Comparison of ENCODE assay signal across 9 cellular contexts in the genomic region with DNA sequence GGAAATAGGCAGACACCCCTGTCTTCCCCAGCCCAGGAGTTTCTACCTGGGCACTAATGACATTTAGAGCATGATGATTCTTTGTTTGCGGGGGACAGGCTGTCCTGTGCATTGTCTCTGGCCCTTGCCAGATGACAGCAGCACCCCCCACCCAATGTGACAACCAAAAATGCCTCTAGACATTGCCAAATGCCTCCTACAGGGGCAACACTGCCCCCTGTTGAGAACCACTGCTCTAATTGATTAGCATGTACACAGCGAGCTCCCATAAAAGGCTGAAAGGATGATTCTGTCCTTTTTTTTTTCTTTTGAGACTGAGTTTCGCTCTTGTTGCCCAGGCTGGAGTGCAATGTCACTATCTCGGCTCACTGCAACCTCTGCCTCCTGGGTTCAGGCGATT. TPM values are rescaled to one million over a fixed set of nuclear protein-coding genes. Genes with fewer than 3 reads are reported as not detected.
A peak's percentile ranks its signal among the peaks of the same experiment; 100 is the strongest.
DNase-seq lines count a peak whose midpoint lies in the region; TF ChIP-seq lines count a peak whose summit lies in the region.
"Had no signal": no experiment of that assay in that cellular context is flagged by ENCODE, and none has a peak within 500 bp of the region (broad histone marks: within the 10 kb centered on the region; RNA-seq: fewer than 3 reads in every experiment).

No MANE protein-coding gene starts in this region.

- H3K4me3 Mint-ChIP-seq in T-helper 2 cell treated with Interferon-gamma antibody and Interleukin-4, amounts not matched to agents 5 μg/mL and 100 μg/mL, for 36 hours: no peak overlapping the region
- H3K4me3 Mint-ChIP-seq: T-helper 1 cell treated with Interleukin-12 subunit alpha and Interleukin-12 subunit beta and Interleukin-4 antibody, amounts not matched to agents 30 μg/mL and 1 μg/mL, for 36 hours had no signal

- H3K4me1 Mint-ChIP-seq in T-helper 2 cell treated with Interferon-gamma antibody and Interleukin-4, amounts not matched to agents 5 μg/mL and 100 μg/mL, for 36 hours (ENCODE audit: low read depth): no peaks in the 10 kb centered on the region

- H3K27ac ChIP-seq in ascending aorta (no peak overlapping the region), osteoblast (ENCODE audit: low read depth, low read length) (no peak overlapping the region)

- no peak overlapping the region for H3K4me3 ChIP-seq in LNCaP clone FGC (ENCODE audit: low read depth, low read length)
- no peak overlapping the region for H3K4me3 ChIP-seq in ascending aorta
- no peak overlapping the region for H3K4me3 ChIP-seq in osteoblast (ENCODE audit: insufficient read depth, low read length)

- DNase-seq in DMS53 treated with DMSO at 0.1 percent for 48 hours (lab: John Stamatoyannopoulos, UW; ENCODE audit: unreplicated experiment) (peak; percentile 9), LNCaP clone FGC (ENCODE audit: low read depth) (no peak), ascending aorta (ENCODE audit: low spot score in 2 of 2) (no peak), osteoblast (ENCODE audit: insufficient read length, low spot score, missing footprints) (no peak), GM19240 (ENCODE audit: insufficient read length, low spot score) (no peak), NCI-H1436 treated with DMSO at 0.1 percent for 48 hours (lab: John Stamatoyannopoulos, UW) (no peak)
- no peak for DNase-seq in NK-92 treated with Interleukin-12 subunit alpha and Interleukin-12 subunit beta, amount 100 ng/mL, for 24 hours (lab: John Stamatoyannopoulos, UW)
- no peak for DNase-seq in T-helper 2 cell treated with Interferon-gamma antibody and Interleukin-4, amounts not matched to agents 5 μg/mL and 100 μg/mL, for 36 hours (ENCODE audit: low spot score)

- H3K27me3 ChIP-seq in ascending aorta: no peaks in the 10 kb centered on the region
- H3K27me3 ChIP-seq in osteoblast (ENCODE audit: insufficient read depth, low read length): no peaks in the 10 kb centered on the region

- H3K9me3 Mint-ChIP-seq in T-helper 2 cell treated with Interferon-gamma antibody and Interleukin-4, amounts not matched to agents 5 μg/mL and 100 μg/mL, for 36 hours: no peaks in the 10 kb centered on the region
- H3K9me3 Mint-ChIP-seq: T-helper 1 cell treated with Interleukin-12 subunit alpha and Interleukin-12 subunit beta and Interleukin-4 antibody, amounts not matched to agents 30 μg/mL and 1 μg/mL, for 36 hours had no signal

- H3K36me3 Mint-ChIP-seq in T-helper 2 cell treated with Interferon-gamma antibody and Interleukin-4, amounts not matched to agents 5 μg/mL and 100 μg/mL, for 36 hours (ENCODE audit: low read depth): no peaks in the 10 kb centered on the region

- intact Hi-C loops in ascending aorta (cut with DNase I): no loop called here

- peaks cover 6% of the 10 kb centered on the region for H3K27me3 Mint-ChIP-seq in T-helper 2 cell treated with Interferon-gamma antibody and Interleukin-4, amounts not matched to agents 5 μg/mL and 100 μg/mL, for 36 hours (ENCODE audit: low read depth)

- H3K36me3 ChIP-seq in ascending aorta (no peaks in the 10 kb centered on the region), osteoblast (ENCODE audit: insufficient read depth, low read length) (no peaks in the 10 kb centered on the region)

- H3K4me1 ChIP-seq in ascending aorta (no peaks in the 10 kb centered on the region), osteoblast (ENCODE audit: insufficient read depth, low read length) (peaks cover 6% of the 10 kb centered on the region)

- no peaks in the 10 kb centered on the region for H3K79me2 ChIP-seq in osteoblast (ENCODE audit: insufficient read depth, low read length)

- no peak overlapping the region for H3K27ac Mint-ChIP-seq in T-helper 2 cell treated with Interferon-gamma antibody and Interleukin-4, amounts not matched to agents 5 μg/mL and 100 μg/mL, for 36 hours
- H3K27ac Mint-ChIP-seq: T-helper 1 cell treated with Interleukin-12 subunit alpha and Interleukin-12 subunit beta and Interleukin-4 antibody, amounts not matched to agents 30 μg/mL and 1 μg/mL, for 36 hours had no signal

- no peak overlapping the region for H3K4me2 ChIP-seq in osteoblast (ENCODE audit: insufficient read depth, low read length)

- H2AFZ ChIP-seq in osteoblast (ENCODE audit: low read length): peak overlapping the region; percentile 14

- peaks cover 2% of the 10 kb centered on the region for H4K20me1 ChIP-seq in osteoblast (ENCODE audit: insufficient read depth, low read length)

- no peaks in the 10 kb centered on the region for H3K9me3 ChIP-seq in ascending aorta
- H3K9me3 ChIP-seq in osteoblast (ENCODE audit: low read depth, low read length): no peaks in the 10 kb centered on the region

- TF ChIP-seq CTCF in LNCaP clone FGC (IDR thresholded peaks at IDR 0.05; ENCODE audit: control insufficient read depth, extremely low read depth, insufficient read depth) (peak; percentile 38), ascending aorta (IDR thresholded peaks at IDR 0.05) (peak in 2 of 3 experiments; percentile 7 to 29), osteoblast (IDR thresholded peaks at IDR 0.05; ENCODE audit: extremely low read depth, low read depth, low read length) (peak; percentile 35)

RNA-seq across cellular contexts. Expression of a gene that starts 50.5 kb away (rescaled TPM):
- not detected for total RNA-seq in ascending aorta
- total RNA-seq in osteoblast: 0.29 and 1.1 TPM in 2 replicates
